ENCODE assay signal across 14 cellular contexts in the genomic region with DNA sequence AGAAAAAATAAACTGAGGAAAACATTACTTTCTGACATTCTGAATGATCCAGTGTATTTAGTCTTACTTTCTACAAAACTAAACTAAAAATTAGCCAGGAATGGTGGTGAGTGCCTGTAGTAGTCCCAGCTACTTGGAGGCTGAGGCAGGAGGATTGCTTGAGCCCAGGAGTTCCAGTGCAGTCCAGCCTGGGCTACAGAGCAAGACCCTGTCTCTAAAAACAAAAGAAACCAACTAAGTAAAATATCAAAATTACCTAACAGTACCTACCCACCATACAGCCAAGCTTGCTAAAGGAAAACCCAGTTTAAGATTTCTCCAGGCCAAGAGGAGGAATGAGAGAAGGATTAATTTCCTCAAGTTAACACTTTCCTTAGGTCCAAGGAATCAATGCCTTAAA. TPM values are rescaled to one million over a fixed set of nuclear protein-coding genes. Genes with fewer than 3 reads are reported as not detected.
DNase-seq lines count a peak whose midpoint lies in the region; ATAC-seq and FAIRE-seq lines count a peak whose summit lies in the region.
"Had no signal": no experiment of that assay in that cellular context is flagged by ENCODE, and none has a peak within 500 bp of the region (broad histone marks: within the 10 kb centered on the region; RNA-seq: fewer than 3 reads in every experiment).

No MANE protein-coding gene starts in this region.

- peak overlapping the region; percentile 69 to 97 (median 90) for H3K4me2 ChIP-seq in BLaER1 treated with 17β-estradiol and CSF1 and Interleukin-3, amounts not matched to agents 10 nM and 100 nM

- peak overlapping the region; percentile 24 for H3K27ac Mint-ChIP-seq in activated CD8-positive, alpha-beta T cell treated with anti-CD3 and anti-CD28 coated beads, Interleukin-2, amount 10 ng/mL, durations not matched to agents 7 days and 5 days
- H3K27ac Mint-ChIP-seq in memory B cell, result peak overlapping the region; percentile 53

- peaks cover 49 to 91% (median 83%) of the 10 kb centered on the region in 11 experiments; a peak in 21 of 22 replicates for H4K20me1 ChIP-seq in BLaER1 treated with 17β-estradiol and CSF1 and Interleukin-3, amounts not matched to agents 10 nM and 100 nM

- H3K27me3 Mint-ChIP-seq in activated CD8-positive, alpha-beta T cell treated with anti-CD3 and anti-CD28 coated beads, Interleukin-2, amount 10 ng/mL, durations not matched to agents 7 days and 5 days (ENCODE audit: low read depth), result no peaks in the 10 kb centered on the region
- no peaks in the 10 kb centered on the region for H3K27me3 Mint-ChIP-seq in memory B cell

- H3K4me1 Mint-ChIP-seq in activated CD8-positive, alpha-beta T cell treated with anti-CD3 and anti-CD28 coated beads, Interleukin-2, amount 10 ng/mL, durations not matched to agents 7 days and 5 days (ENCODE audit: low read depth), result peaks cover 51% of the 10 kb centered on the region
- H3K4me1 Mint-ChIP-seq in memory B cell, result peaks cover 28% of the 10 kb centered on the region

- no peak for ATAC-seq in activated CD8-positive, alpha-beta T cell treated with anti-CD3 and anti-CD28 coated beads, Interleukin-2, amount 10 ng/mL, durations not matched to agents 7 days and 5 days
- ATAC-seq in memory B cell (ENCODE audit: low read depth), result no peak
- ATAC-seq in HG02798 (IDR thresholded peaks at IDR 0.05; ENCODE audit: poor library complexity, unreplicated experiment), result no peak

- H3K9me3 ChIP-seq in BLaER1 treated with 17β-estradiol and CSF1 and Interleukin-3, amounts not matched to agents 10 nM and 100 nM (replicated peaks in 1 of 11), result peaks cover 0 to 4% (median 0%) of the 10 kb centered on the region in 11 experiments; a peak in 1 of 22 replicates
- no peaks in the 10 kb centered on the region for H3K9me3 ChIP-seq in HAP-1
- H3K9me3 ChIP-seq: thyroid gland had no signal

- peaks cover 64 to 84% (median 76%) of the 10 kb centered on the region in 11 experiments for H3K36me3 ChIP-seq in BLaER1 treated with 17β-estradiol and CSF1 and Interleukin-3, amounts not matched to agents 10 nM and 100 nM
- peaks cover 88% of the 10 kb centered on the region for H3K36me3 ChIP-seq in HAP-1 (replicated peaks)

- H3K4me1 ChIP-seq in BLaER1 treated with 17β-estradiol and CSF1 and Interleukin-3, amounts not matched to agents 10 nM and 100 nM, result peaks cover 34 to 49% (median 40%) of the 10 kb centered on the region in 10 experiments
- H3K4me1 ChIP-seq in HAP-1, result peaks cover 24% of the 10 kb centered on the region

- no peaks in the 10 kb centered on the region for H3K27me3 ChIP-seq in BLaER1 treated with 17β-estradiol and CSF1 and Interleukin-3, amounts not matched to agents 10 nM and 100 nM
- H3K27me3 ChIP-seq in HAP-1 (ENCODE audit: low read depth), result no peaks in the 10 kb centered on the region
- H3K27me3 ChIP-seq: thyroid gland had no signal

- peaks cover 72% of the 10 kb centered on the region for H3K36me3 Mint-ChIP-seq in activated CD8-positive, alpha-beta T cell treated with anti-CD3 and anti-CD28 coated beads, Interleukin-2, amount 10 ng/mL, durations not matched to agents 7 days and 5 days (ENCODE audit: low read depth)
- peaks cover 18% of the 10 kb centered on the region for H3K36me3 Mint-ChIP-seq in memory B cell

- peak overlapping the region; percentile 33 to 96 (median 88); a peak in 16 of 22 replicates for H3K9ac ChIP-seq in BLaER1 treated with 17β-estradiol and CSF1 and Interleukin-3, amounts not matched to agents 10 nM and 100 nM

- CTCF ChIA-PET in activated CD8-positive, alpha-beta T cell treated with anti-CD3 and anti-CD28 coated beads, Interleukin-2, amount 10 ng/mL, durations not matched to agents 7 days and 5 days (lab: Charles Lee), result interaction anchor here (1.0 kb wide), 1 partner anchor 15 kb away, joined by 3 read pairs; no protein-coding TSS in a partner anchor

- no peaks in the 10 kb centered on the region for H3K9me3 Mint-ChIP-seq in activated CD8-positive, alpha-beta T cell treated with anti-CD3 and anti-CD28 coated beads, Interleukin-2, amount 10 ng/mL, durations not matched to agents 7 days and 5 days (ENCODE audit: insufficient read depth)
- no peaks in the 10 kb centered on the region for H3K9me3 Mint-ChIP-seq in memory B cell
- H3K9me3 Mint-ChIP-seq: immature natural killer cell had no signal

- H3K4me3 ChIP-seq in BLaER1 treated with 17β-estradiol and CSF1 and Interleukin-3, amounts not matched to agents 10 nM and 100 nM, result peak overlapping the region in 9 of 10 experiments; percentile 77 to 95 (median 88); a peak in 17 of 20 replicates
- H3K4me3 ChIP-seq in HAP-1, result peak overlapping the region; percentile 85
- H3K4me3 ChIP-seq: thyroid gland had no signal

- POLR2A ChIA-PET in activated CD8-positive, alpha-beta T cell treated with anti-CD3 and anti-CD28 coated beads, Interleukin-2, amount 10 ng/mL, durations not matched to agents 7 days and 5 days (lab: Charles Lee), result interaction anchor here (0.7 to 5.3 kb wide), 3 partner anchors 19 to 62 kb away, joined by 3 to 34 read pairs (median 7); a partner anchor contains a TSS

- peak overlapping the region; percentile 98 for H3K4me3 Mint-ChIP-seq in activated CD8-positive, alpha-beta T cell treated with anti-CD3 and anti-CD28 coated beads, Interleukin-2, amount 10 ng/mL, durations not matched to agents 7 days and 5 days
- H3K4me3 Mint-ChIP-seq in memory B cell, result no peak overlapping the region

- no peak overlapping the region for H3K27ac ChIP-seq in BLaER1 treated with 17β-estradiol and CSF1 and Interleukin-3, amounts not matched to agents 10 nM and 100 nM
- H3K27ac ChIP-seq: thyroid gland had no signal

- FAIRE-seq in frontal cortex (lab: Jason Lieb, UNC), result no peak

- in situ Hi-C loops in HAP-1 (cut with MboI; ENCODE audit: low sequenced_read_pairs), result no loop called here

- no peak for DNase-seq in HAP-1 (ENCODE audit: low spot score in 2 of 2)
- no peak for DNase-seq in activated CD8-positive, alpha-beta T cell treated with anti-CD3 and anti-CD28 coated beads, Interleukin-2, amount 10 ng/mL, durations not matched to agents 7 days and 5 days
- no peak for DNase-seq in memory B cell (ENCODE audit: low spot score in 2 of 2)
- DNase-seq in frontal cortex (ENCODE audit: low spot score in 2 of 2), result no peak
- no peak for DNase-seq in HuH-7 (ENCODE audit: low spot score)
- DNase-seq in AG08395 (ENCODE audit: low spot score), result no peak
- DNase-seq: effector CD8-positive, alpha-beta T cell; immature natural killer cell; NCI-H526; occipital lobe; stimulated activated CD4-positive, alpha-beta T cell treated with anti-CD3 and anti-CD28 coated beads, Interleukin-4, amount 100 ng/mL, for 4 hours; thyroid gland had no signal

RNA-seq across cellular contexts. Expression of a gene that starts 2.9 kb away (rescaled TPM):
- 100 to 1,000 TPM; 322 to 336 TPM for total RNA-seq in activated CD8-positive, alpha-beta T cell treated with anti-CD3 and anti-CD28 coated beads, Interleukin-2, amount 10 ng/mL, durations not matched to agents 7 days and 5 days
- 157 TPM for total RNA-seq in frontal cortex

RNA-seq across cellular contexts. Expression of a gene that starts 3.5 kb away (rescaled TPM):
- 100 to 1,000 TPM; 153 to 162 TPM for total RNA-seq in activated CD8-positive, alpha-beta T cell treated with anti-CD3 and anti-CD28 coated beads, Interleukin-2, amount 10 ng/mL, durations not matched to agents 7 days and 5 days
- total RNA-seq in frontal cortex, result 62.8 TPM

RNA-seq across cellular contexts. Expression of a gene that starts 19.2 kb away (rescaled TPM):
- 10 to 100 TPM; 16.5 to 21.3 TPM for total RNA-seq in activated CD8-positive, alpha-beta T cell treated with anti-CD3 and anti-CD28 coated beads, Interleukin-2, amount 10 ng/mL, durations not matched to agents 7 days and 5 days
- 88.9 TPM for total RNA-seq in frontal cortex

RNA-seq across cellular contexts. Expression of a gene that starts 43.3 kb away (rescaled TPM):
- 10 to 100 TPM; 22.5 to 22.6 TPM for total RNA-seq in activated CD8-positive, alpha-beta T cell treated with anti-CD3 and anti-CD28 coated beads, Interleukin-2, amount 10 ng/mL, durations not matched to agents 7 days and 5 days
- total RNA-seq in frontal cortex, result 35.9 TPM
